23 cellular contexts compared by ENCODE assay signal in genomic region chr2:186853871-186854435, GRCh38. TPM values are rescaled to one million over a fixed set of nuclear protein-coding genes. Genes with fewer than 3 reads are reported as not detected.
DNase-seq lines count a peak whose midpoint lies in the region; ATAC-seq, FAIRE-seq and TF ChIP-seq lines count a peak whose summit lies in the region.
"Had no signal": no experiment of that assay in that cellular context is flagged by ENCODE, and none has a peak within 500 bp of the region (broad histone marks: within the 10 kb centered on the region; RNA-seq: fewer than 3 reads in every experiment).

No MANE protein-coding gene starts in this region.

- H3K9me3 ChIP-seq in WERI-Rb-1 (ENCODE audit: severe bottlenecking), result no peaks in the 10 kb centered on the region
- H3K9me3 ChIP-seq: ascending aorta had no signal

- DNase-seq in HT1080 (ENCODE audit: low read depth) (peak; percentile 19), astrocyte of the hippocampus (ENCODE audit: low read depth, low spot score) (peak; percentile 50), fibroblast of pulmonary artery (ENCODE audit: low read depth) (peak; percentile 63), osteocyte (ENCODE audit: extremely low spot score, unreplicated experiment) (no peak), HTR-8/SVneo (ENCODE audit: insufficient read length, low spot score) (no peak), WERI-Rb-1 (no peak), cortex of kidney (lab: John Stamatoyannopoulos, UW) (no peak), T-cell (no peak)
- DNase-seq: activated CD8-positive, alpha-beta memory T cell treated with anti-CD3 and anti-CD28 coated beads for 24 hours; activated naive CD4-positive, alpha-beta T cell treated with anti-CD3 and anti-CD28 coated beads, Interleukin-2, amount 10 ng/mL, durations not matched to agents 7 days and 5 days; activated T-cell treated with anti-CD3 and anti-CD28 coated beads, Interleukin-2, amount 50 U/mL, for 4 hours; CD8-positive, alpha-beta memory T cell; DMS79 treated with DMSO at 0.1 percent for 48 hours; NCI-H524; nephron progenitor cell; psoas muscle; T1000 had no signal

- H3K36me3 Mint-ChIP-seq in osteocyte (ENCODE audit: unreplicated experiment) (no peaks in the 10 kb centered on the region), T-cell (no peaks in the 10 kb centered on the region)
- H3K36me3 Mint-ChIP-seq: activated naive CD4-positive, alpha-beta T cell treated with anti-CD3 and anti-CD28 coated beads, Interleukin-2, amount 10 ng/mL, durations not matched to agents 7 days and 5 days; CD8-positive, alpha-beta memory T cell had no signal

- CTCF ChIA-PET in T-cell (lab: Charles Lee), result interaction anchor here in 1 of 2 donors (0.5 kb wide), 1 partner anchor 923 kb away, joined by 3 read pairs; no protein-coding TSS in a partner anchor

- POLR2A ChIA-PET in T-cell (lab: Charles Lee), result no interaction called here

- H3K27ac Mint-ChIP-seq in osteocyte (ENCODE audit: unreplicated experiment), result peak overlapping the region; percentile 61
- H3K27ac Mint-ChIP-seq in T-cell, result no peak overlapping the region
- H3K27ac Mint-ChIP-seq: activated naive CD4-positive, alpha-beta T cell treated with anti-CD3 and anti-CD28 coated beads, Interleukin-2, amount 10 ng/mL, durations not matched to agents 7 days and 5 days; CD8-positive, alpha-beta memory T cell; nephron progenitor cell had no signal

- TF ChIP-seq CTCF in fibroblast of pulmonary artery (IDR thresholded peaks at IDR 0.05; ENCODE audit: low read length, missing control alignments) (no peak), osteocyte (IDR thresholded peaks at IDR 0.05) (no peak), WERI-Rb-1 (IDR thresholded peaks at IDR 0.05; ENCODE audit: low read depth, low read length) (no peak)

- no peak overlapping the region for H3K27ac ChIP-seq in WERI-Rb-1
- H3K27ac ChIP-seq: ascending aorta, psoas muscle had no signal

- H3K4me3 Mint-ChIP-seq in osteocyte (ENCODE audit: unreplicated experiment) (no peak overlapping the region), T-cell (no peak overlapping the region)
- H3K4me3 Mint-ChIP-seq: activated naive CD4-positive, alpha-beta T cell treated with anti-CD3 and anti-CD28 coated beads, Interleukin-2, amount 10 ng/mL, durations not matched to agents 7 days and 5 days; activated T-cell treated with anti-CD3 and anti-CD28 coated beads, Interleukin-2, amount 50 U/mL, for 4 hours; CD8-positive, alpha-beta memory T cell; nephron progenitor cell had no signal

- H3K36me3 ChIP-seq in WERI-Rb-1, result no peaks in the 10 kb centered on the region
- H3K36me3 ChIP-seq: ascending aorta had no signal

- peaks cover 8% of the 10 kb centered on the region for H3K4me1 Mint-ChIP-seq in osteocyte (ENCODE audit: unreplicated experiment)
- peaks cover 8 to 10% (median 8%) of the 10 kb centered on the region in 3 donors for H3K4me1 Mint-ChIP-seq in T-cell

- H3K9me3 Mint-ChIP-seq in osteocyte (ENCODE audit: unreplicated experiment), result peaks cover 8% of the 10 kb centered on the region
- peaks cover 0 to 9% (median 5%) of the 10 kb centered on the region in 3 donors for H3K9me3 Mint-ChIP-seq in T-cell
- H3K9me3 Mint-ChIP-seq: activated naive CD4-positive, alpha-beta T cell treated with anti-CD3 and anti-CD28 coated beads, Interleukin-2, amount 10 ng/mL, durations not matched to agents 7 days and 5 days; nephron progenitor cell had no signal

- no peak for ATAC-seq in T-cell (replicated peaks in 1 of 4)
- ATAC-seq: activated CD4-positive, CD25-positive, alpha-beta regulatory T cell treated with anti-CD3 and anti-CD28 coated beads, Interleukin-2, amount 50 U/mL, for 24 hours; activated T-cell treated with anti-CD3 and anti-CD28 coated beads, Interleukin-2, amount 50 U/mL, for 4 hours; psoas muscle had no signal

- H3K27me3 Mint-ChIP-seq in osteocyte (ENCODE audit: unreplicated experiment), result no peaks in the 10 kb centered on the region
- H3K27me3 Mint-ChIP-seq in T-cell, result peaks cover 10 to 17% of the 10 kb centered on the region in 2 donors

- no peak for FAIRE-seq in HTR-8/SVneo (lab: Jason Lieb, UNC)
- FAIRE-seq: colon had no signal

- no peaks in the 10 kb centered on the region for H3K27me3 ChIP-seq in WERI-Rb-1 (ENCODE audit: insufficient read depth, low read depth, severe bottlenecking)
- H3K27me3 ChIP-seq: ascending aorta had no signal

- H3K4me3 ChIP-seq in fibroblast of pulmonary artery (replicated peaks; ENCODE audit: low read depth, low read length) (no peak overlapping the region), WERI-Rb-1 (ENCODE audit: low read depth, low read length) (no peak overlapping the region)
- H3K4me3 ChIP-seq: ascending aorta, psoas muscle had no signal

RNA-seq across cellular contexts. Expression of gene ZSWIM2, which starts 5.0 kb away (rescaled TPM):
- total RNA-seq in HT1080 (2014; rRNA removed; shearing (Covaris generic)), result not detected in 2 replicates
- polyA plus RNA-seq in HT1080 (2015; cell fraction: cytosol; rRNA removed), result not detected in 2 replicates
- polyA plus RNA-seq in HT1080 (2015; cell fraction: nucleus; rRNA removed), result not detected in 2 replicates
- not detected in 2 replicates for total RNA-seq in osteocyte
- total RNA-seq in T-cell, result not detected
- total RNA-seq: activated T-cell treated with anti-CD3 and anti-CD28 coated beads, Interleukin-2, amount 50 U/mL, for 4 hours; ascending aorta; CD8-positive, alpha-beta memory T cell; mononuclear cell; psoas muscle; RPMI7951; ureter had no signal
- polyA plus RNA-seq: CD8-positive, alpha-beta memory T cell; psoas muscle had no signal

Comparison
In these comparisons a context has a peak if more than half of its experiments do, and no peak if none do; other contexts are left out.
1. DNase-seq: peak in HT1080 (single experiment), astrocyte of the hippocampus (single experiment) and fibroblast of pulmonary artery (single experiment); none in osteocyte (single experiment), HTR-8/SVneo (single experiment), WERI-Rb-1 (single experiment), cortex of kidney (single experiment) and T-cell (0 of 34).